8 cellular contexts compared by ENCODE assay signal in genomic region chr11:124739479-124740276, GRCh38. TPM values are rescaled to one million over a fixed set of nuclear protein-coding genes. Genes with fewer than 3 reads are reported as not detected.
DNase-seq lines count a peak whose midpoint lies in the region; ATAC-seq and TF ChIP-seq lines count a peak whose summit lies in the region.

Gene NRGN (plus strand): TSS chr11:124739942. CDS start chr11:124740085, 143 bp downstream.

- H3K27ac ChIP-seq in SK-N-SH (ENCODE audit: low read depth in 2 of 2, low read length in 1 of 2) (no peak within 1 kb of the TSS; a peak in 1 of 4 replicates), ovary (no peak within 1 kb of the TSS), thoracic aorta (peak within 1 kb of the TSS; percentile 19 to 45)

- H3K27me3 ChIP-seq in SK-N-SH (ENCODE audit: insufficient read depth) (no peaks in the 10 kb centered on the region), ovary (no peaks in the 10 kb centered on the region), thoracic aorta (replicated peaks; ENCODE audit: insufficient read depth) (no peaks in the 10 kb centered on the region)

- peak; percentile 90 to 97 for ATAC-seq in activated naive CD4-positive, alpha-beta T cell treated with anti-CD3 and anti-CD28 coated beads, Interleukin-2, amount 50 U/mL, for 72 hours
- ATAC-seq in thoracic aorta (ENCODE audit: insufficient number of reproducible peaks, low FRiP score, low read depth) = peak; percentile 82

- DNase-seq in GM04504 (ENCODE audit: low read depth) (peak; percentile 48), HFFc6 (peak; percentile 74), MV-4-11 (lab: John Stamatoyannopoulos, UW) (peak; percentile 86), SK-N-SH (peak; percentile 98), head of caudate nucleus (peak; percentile 69 to 96 (median 89)), ovary (peak; percentile 85 to 94 (median 90)), thoracic aorta (ENCODE audit: low spot score) (peak; percentile 71)
- DNase-seq in activated naive CD4-positive, alpha-beta T cell treated with anti-CD3 and anti-CD28 coated beads, Interleukin-2, amount 50 U/mL, for 72 hours (ENCODE audit: low spot score in 2 of 2) = peak; percentile 84 to 89

- WGBS in SK-N-SH (ENCODE audit: low lambda C conversion rate) = 12% methylated on average over 23 of the region's 59 CpGs
- 1% methylated on average over 58 to 59 of the region's 59 CpGs for WGBS in ovary, 3 donors

- H3K27ac Mint-ChIP-seq in HFFc6 = peak within 1 kb of the TSS; percentile 8; the same call in 1 of the 2 replicates
- peak within 1 kb of the TSS in 1 of 2 donors; percentile 22 for H3K27ac Mint-ChIP-seq in activated naive CD4-positive, alpha-beta T cell treated with anti-CD3 and anti-CD28 coated beads, Interleukin-2, amount 50 U/mL, for 72 hours

- no peak for TF ChIP-seq RAD21 in SK-N-SH (IDR thresholded peaks at IDR 0.05; ENCODE audit: low read length)

- peak within 1 kb of the TSS; percentile 88 for H2AFZ ChIP-seq in SK-N-SH (ENCODE audit: low read depth)

- peak within 1 kb of the TSS; percentile 85 for H3K4me3 Mint-ChIP-seq in HFFc6

- H3K4me2 ChIP-seq in SK-N-SH = peak within 1 kb of the TSS; percentile 93

- no peaks in the 10 kb centered on the region for H3K9me3 Mint-ChIP-seq in HFFc6
- H3K9me3 Mint-ChIP-seq in activated naive CD4-positive, alpha-beta T cell treated with anti-CD3 and anti-CD28 coated beads, Interleukin-2, amount 50 U/mL, for 72 hours = no peaks in the 10 kb centered on the region

- H3K36me3 Mint-ChIP-seq in HFFc6 (ENCODE audit: low read depth) = no peaks in the 10 kb centered on the region
- no peaks in the 10 kb centered on the region for H3K36me3 Mint-ChIP-seq in activated naive CD4-positive, alpha-beta T cell treated with anti-CD3 and anti-CD28 coated beads, Interleukin-2, amount 50 U/mL, for 72 hours

- peak within 1 kb of the TSS; percentile 59; the same call in 1 of the 2 replicates for H3K9ac ChIP-seq in SK-N-SH

- intact Hi-C loops in head of caudate nucleus (cut with DNase I) = no loop called here
- intact Hi-C loops in ovary (cut with DNase I) = no loop called here

- no peak for TF ChIP-seq CTCF in HFFc6 (IDR thresholded peaks at IDR 0.05)
- no peak for TF ChIP-seq CTCF in SK-N-SH (IDR thresholded peaks at IDR 0.05)
- TF ChIP-seq CTCF in ovary (IDR thresholded peaks at IDR 0.05) = no peak
- peak; percentile 12 for TF ChIP-seq CTCF in thoracic aorta (IDR thresholded peaks at IDR 0.05)

- no peak for TF ChIP-seq POLR2A in ovary (IDR thresholded peaks at IDR 0.05)

- TF ChIP-seq EP300 in SK-N-SH (IDR thresholded peaks at IDR 0.05; ENCODE audit: borderline replicate concordance in 1 of 2, low read depth in 1 of 2, low read length in 1 of 2) (no peak), ovary (IDR thresholded peaks at IDR 0.05) (no peak)

- H3K9me3 ChIP-seq in SK-N-SH (no peaks in the 10 kb centered on the region), ovary (no peaks in the 10 kb centered on the region), thoracic aorta (no peaks in the 10 kb centered on the region)

- CTCF ChIA-PET in SK-N-SH (lab: Yijun Ruan, JAX) = interaction anchor here (0.7 to 3.2 kb wide), 21 partner anchors 9 to 662 kb away, joined by 3 to 17 read pairs (median 5); partner anchors contain the start of genes ROBO3 and VSIG2

- peak within 1 kb of the TSS; percentile 55 to 69 for H3K4me3 ChIP-seq in SK-N-SH (ENCODE audit: low read depth in 2 of 2, low read length in 1 of 2)
- peak within 1 kb of the TSS; percentile 41 for H3K4me3 ChIP-seq in ovary
- peak within 1 kb of the TSS; percentile 82 for H3K4me3 ChIP-seq in thoracic aorta

- no peaks in the 10 kb centered on the region for H3K9me2 ChIP-seq in SK-N-SH

- H3K36me3 ChIP-seq in SK-N-SH (replicated peaks in 1 of 2; ENCODE audit: control insufficient read depth in 1 of 2, insufficient read depth in 2 of 2, low read length in 1 of 2) (no peaks in the 10 kb centered on the region), ovary (no peaks in the 10 kb centered on the region), thoracic aorta (no peaks in the 10 kb centered on the region)

- H3K4me1 Mint-ChIP-seq in HFFc6 (ENCODE audit: low read depth) = peaks cover 19% of the 10 kb centered on the region

- H3F3A ChIP-seq in SK-N-SH (replicated peaks; ENCODE audit: insufficient read depth) = no peaks in the 10 kb centered on the region

- peaks cover 36% of the 10 kb centered on the region for H3K27me3 Mint-ChIP-seq in HFFc6 (ENCODE audit: insufficient read depth)

- no peaks in the 10 kb centered on the region for H4K20me1 ChIP-seq in SK-N-SH (ENCODE audit: insufficient read depth)

- POLR2A ChIA-PET in SK-N-SH (lab: Yijun Ruan, JAX) = no interaction called here

- peaks cover 0 to 12% of the 10 kb centered on the region in 2 experiments; a peak in 2 of 4 replicates for H3K4me1 ChIP-seq in SK-N-SH (ENCODE audit: control insufficient read depth in 1 of 2, insufficient read depth in 2 of 2, low read depth in 1 of 2, low read length in 1 of 2)
- peaks cover 2% of the 10 kb centered on the region for H3K4me1 ChIP-seq in ovary (ENCODE audit: insufficient read depth)
- H3K4me1 ChIP-seq in thoracic aorta (ENCODE audit: control insufficient read depth in 1 of 2, low read depth in 2 of 2) = peaks cover 6 to 23% of the 10 kb centered on the region in 2 donors

- H3K79me2 ChIP-seq in SK-N-SH (ENCODE audit: insufficient read depth) = no peaks in the 10 kb centered on the region

TF ChIP-seq in SK-N-SH, 30 proteins besides CTCF, POLR2A, EP300 and RAD21:
- TF ChIP-seq SIN3A (IDR thresholded peaks at IDR 0.05; ENCODE audit: borderline replicate concordance, low read depth, low read length) (no peak), SMC3 (IDR thresholded peaks at IDR 0.05; ENCODE audit: low read depth, low read length) (no peak), TCF12 (IDR thresholded peaks at IDR 0.05) (no peak), TEAD4 (IDR thresholded peaks at IDR 0.05; ENCODE audit: borderline replicate concordance, insufficient read depth) (no peak), GABPA (IDR thresholded peaks at IDR 0.05; ENCODE audit: low read depth) (no peak), RFX5 (IDR thresholded peaks at IDR 0.05; ENCODE audit: low read length) (peak; percentile 56; the same call in 1 of the 2 replicates), GATA2 (CRISPR knock-in tag; IDR thresholded peaks at IDR 0.05) (no peak), MEF2A (IDR thresholded peaks at IDR 0.05; ENCODE audit: borderline replicate concordance, low read depth) (no peak)
TF ChIP-seq in SK-N-SH: peak in this region for 1.

RNA-seq across cellular contexts. Expression of gene NRGN, which starts in this region (rescaled TPM):
- 1 to 10 TPM; 3.8 to 6.5 (median 5.4) TPM for total RNA-seq in HFFc6 (2021; fragmentation: NEBNext Ultra II Directional; extraction: Animal tissue kit (Norgen Biotek cat#: 25700))
- polyA plus RNA-seq in SK-N-SH (2012; rRNA removed) = 3.1 and 6.8 TPM in 2 replicates
- 2.7 and 4.1 TPM in 2 replicates for polyA plus RNA-seq in SK-N-SH (2012; cell fraction: cytosol; rRNA removed)
- 6.2 and 8.0 TPM in 2 replicates for polyA plus RNA-seq in SK-N-SH (2012; cell fraction: nucleus; rRNA removed)
- total RNA-seq in activated naive CD4-positive, alpha-beta T cell treated with anti-CD3 and anti-CD28 coated beads, Interleukin-2, amount 50 U/mL, for 72 hours = 10 to 100 TPM; 12.0 to 12.2 TPM
- total RNA-seq in ovary = 1 to 10 TPM in 6 of 7 donors, not detected in 1; 1.1 to 7.0 (median 4.2) TPM
- 1 to 10 TPM; 3.3 to 5.1 TPM for polyA plus RNA-seq in ovary
- 10 to 100 TPM in 1 of 2 donors, 1 to 10 TPM in 1; 7.3 to 17.5 TPM for total RNA-seq in thoracic aorta

Comparison
In these comparisons a context has a peak if more than half of its experiments do, and no peak if none do; other contexts are left out.
1. DNase-seq: peak in every context shown above with its lines; median percentile 98 in SK-N-SH; 90 in ovary; 89 in head of caudate nucleus; 86 in activated naive CD4-positive, alpha-beta T cell treated with anti-CD3 and anti-CD28 coated beads, Interleukin-2, amount 50 U/mL, for 72 hours; 86 in MV-4-11; 74 in HFFc6; 71 in thoracic aorta; 48 in GM04504.
2. H3K27ac ChIP-seq: peak in thoracic aorta (2 of 2); none in SK-N-SH (0 of 2) and ovary (0 of 2).
3. Peak in every context shown above with its lines, with median percentiles within 50 percentile points of each other: H3K4me3 ChIP-seq.